8 cellular contexts compared by ENCODE assay signal in the genomic region with DNA sequence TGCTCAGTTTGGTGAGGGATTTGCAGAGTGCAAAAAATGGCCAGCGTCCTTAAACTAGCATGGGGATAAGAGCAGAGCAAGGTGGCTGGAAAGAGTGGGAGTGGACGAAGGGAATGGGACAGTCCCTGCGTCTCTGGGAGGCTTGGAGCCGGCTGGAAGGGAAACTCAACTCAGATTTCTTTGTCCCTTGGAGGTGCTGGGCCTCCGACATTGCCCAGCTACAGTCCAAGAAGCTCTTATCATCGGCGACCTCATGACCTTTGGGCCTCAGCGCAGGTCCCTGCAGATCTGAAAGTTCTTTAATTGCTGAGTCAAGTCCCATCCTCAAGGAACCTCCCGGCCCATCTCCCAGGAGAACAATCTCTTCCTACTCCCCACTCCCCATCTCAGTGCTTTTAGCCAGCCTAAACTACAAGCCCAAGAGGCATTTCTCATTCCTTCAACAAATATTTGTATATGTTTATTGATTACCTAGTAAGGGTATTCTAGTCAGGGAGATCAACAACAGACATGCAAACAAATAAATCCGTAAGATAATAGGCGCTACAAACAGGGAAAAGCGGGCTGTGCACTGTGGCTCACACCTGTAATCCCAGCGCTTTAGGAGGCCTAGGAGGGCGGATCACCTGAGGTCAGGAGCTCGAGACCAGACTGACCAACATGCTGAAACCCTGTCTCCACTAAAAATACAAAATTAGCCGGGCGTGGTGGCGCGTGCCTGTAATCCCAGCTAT. TPM values are rescaled to one million over a fixed set of nuclear protein-coding genes. Genes with fewer than 3 reads are reported as not detected.
A peak's percentile ranks its signal among the peaks of the same experiment; 100 is the strongest.
DNase-seq lines count a peak whose midpoint lies in the region; ATAC-seq, FAIRE-seq and TF ChIP-seq lines count a peak whose summit lies in the region.

No MANE protein-coding gene starts in this region.

- no peaks in the 10 kb centered on the region for H3K79me1 ChIP-seq in H1 (ENCODE audit: low read depth, low read length)

- H3K79me2 ChIP-seq in H1 (ENCODE audit: control insufficient read depth in 1 of 2, insufficient read depth in 2 of 2, low read length in 2 of 2), result no peaks in the 10 kb centered on the region

- ATAC-seq in CD4-positive, alpha-beta T cell (ENCODE audit: poor library complexity), result no peak
- ATAC-seq in HG03095 (IDR thresholded peaks at IDR 0.05; ENCODE audit: unreplicated experiment), result no peak

- peaks cover 5% of the 10 kb centered on the region for H3K4me1 ChIP-seq in NT2/D1 (ENCODE audit: insufficient read depth, insufficient read length)
- peaks cover 3 to 13% (median 8%) of the 10 kb centered on the region in 4 experiments for H3K4me1 ChIP-seq in H1 (replicated peaks in 1 of 4; ENCODE audit: control insufficient read depth in 3 of 4, insufficient read depth in 4 of 4, low read length in 3 of 4)
- H3K4me1 ChIP-seq in neuron (ENCODE audit: insufficient read depth, low read length), result peaks cover 23% of the 10 kb centered on the region

- no peak for TF ChIP-seq CTCF in CD4-positive, alpha-beta T cell (IDR thresholded peaks at IDR 0.05)
- TF ChIP-seq CTCF in H1 (IDR thresholded peaks at IDR 0.05; ENCODE audit: control extremely low read depth in 1 of 3, insufficient read depth in 1 of 3, low read depth in 1 of 3, low read length in 3 of 3), result no peak

- H4K8ac ChIP-seq in H1 (ENCODE audit: extremely low read depth, insufficient read depth, low read length), result peak overlapping the region; percentile 69; the same call in 1 of the 2 replicates

- H4K91ac ChIP-seq in H1 (replicated peaks; ENCODE audit: insufficient read length, low read length), result no peak overlapping the region

- H3K4me3 ChIP-seq in NT2/D1 (ENCODE audit: insufficient read length, low read depth), result peak overlapping the region; percentile 78
- H3K4me3 ChIP-seq in H1 (ENCODE audit: extremely low read depth in 1 of 4, insufficient read depth in 2 of 4, low read depth in 3 of 4, low read length in 4 of 4), result peak overlapping the region; percentile 60 to 88 (median 69); a peak in 7 of 8 replicates
- peak overlapping the region; percentile 64 for H3K4me3 ChIP-seq in neuron (ENCODE audit: low read length)

- TF ChIP-seq POLR2A in H1 (IDR thresholded peaks at IDR 0.05; ENCODE audit: control extremely low read depth in 1 of 2, low read depth in 2 of 2, low read length in 2 of 2), result no peak

- no peak overlapping the region for H3K23ac ChIP-seq in H1 (ENCODE audit: insufficient read length)

- H3K18ac ChIP-seq in H1 (ENCODE audit: extremely low read depth, low read length), result peak overlapping the region; percentile 81; the same call in 1 of the 2 replicates

- peak overlapping the region; percentile 64 for H3K27ac ChIP-seq in CD4-positive, alpha-beta T cell (ENCODE audit: low read depth, low read length)
- H3K27ac ChIP-seq in H1 (ENCODE audit: low read depth, low read length), result peak overlapping the region; percentile 52

- no peak overlapping the region for H3K14ac ChIP-seq in H1 (ENCODE audit: insufficient read length)

- no peak for DNase-seq in CD4-positive, alpha-beta T cell
- DNase-seq in NT2/D1 (ENCODE audit: low read depth, low spot score), result no peak
- no peak for DNase-seq in H1 (ENCODE audit: low read depth in 1 of 2, low spot score in 2 of 2)
- DNase-seq in posterior vena cava (ENCODE audit: low spot score), result no peak
- DNase-seq in ureter (ENCODE audit: low spot score), result no peak
- DNase-seq in stimulated activated CD4-positive, alpha-beta T cell treated with anti-CD3 and anti-CD28 coated beads, Interleukin-4, amount 100 ng/mL, for 24 hours, result no peak

- H2AK5ac ChIP-seq in H1 (ENCODE audit: low read depth, low read length), result no peak overlapping the region; the same call in 1 of the 2 replicates

- H3K9me3 Mint-ChIP-seq in CD4-positive, alpha-beta T cell, result no peaks in the 10 kb centered on the region

- H3K4me1 Mint-ChIP-seq in CD4-positive, alpha-beta T cell (ENCODE audit: low read depth), result peaks cover 55% of the 10 kb centered on the region

- POLR2A ChIA-PET in CD4-positive, alpha-beta T cell (lab: Charles Lee), result interaction anchor here (0.9 to 6.7 kb wide), 5 partner anchors 9 to 71 kb away, joined by 5 to 419 read pairs (median 9); a partner anchor contains a TSS
- POLR2A ChIA-PET in H1 (lab: Charles Lee; ENCODE audit: partially characterized antibody), result interaction anchor here (0.8 to 9.3 kb wide), 10 partner anchors 9 to 58 kb away, joined by 3 to 289 read pairs (median 4); a partner anchor contains a TSS

- H3K36me3 ChIP-seq in NT2/D1 (ENCODE audit: insufficient read depth, insufficient read length, low read length) (no peaks in the 10 kb centered on the region), H1 (ENCODE audit: control insufficient read depth in 2 of 4, insufficient read depth in 4 of 4, low read length in 3 of 4) (no peaks in the 10 kb centered on the region), neuron (ENCODE audit: insufficient read depth, low read length) (no peaks in the 10 kb centered on the region)

- no peak overlapping the region for H3K56ac ChIP-seq in H1 (replicated peaks; ENCODE audit: insufficient read length, low read depth, low read length)

- no peak for TF ChIP-seq RAD21 in H1 (IDR thresholded peaks at IDR 0.05 in 1 of 2, conservative IDR thresholded peaks at IDR 0.05 in 1 of 2; ENCODE audit: low read depth in 2 of 2, low read length in 2 of 2)

- no peaks in the 10 kb centered on the region for H3K27me3 ChIP-seq in CD4-positive, alpha-beta T cell (ENCODE audit: control insufficient read depth, insufficient read depth, low read length)
- no peaks in the 10 kb centered on the region for H3K27me3 ChIP-seq in NT2/D1 (ENCODE audit: insufficient read depth, insufficient read length)
- H3K27me3 ChIP-seq in H1 (replicated peaks in 1 of 4; ENCODE audit: control insufficient read depth in 3 of 4, extremely low read depth in 1 of 4, insufficient read depth in 3 of 4, low read length in 3 of 4), result no peaks in the 10 kb centered on the region
- H3K27me3 ChIP-seq in neuron (ENCODE audit: insufficient read depth, low read length), result no peaks in the 10 kb centered on the region

- peak overlapping the region; percentile 78 to 90 for H3K4me2 ChIP-seq in H1 (ENCODE audit: insufficient read depth in 1 of 2, low read depth in 2 of 2, low read length in 2 of 2)

- H2AFZ ChIP-seq in H1 (ENCODE audit: low read length) (peak overlapping the region; percentile 10; the same call in 1 of the 2 replicates), neuron (ENCODE audit: low read depth, low read length) (peak overlapping the region; percentile 46)

- H3K9me3 ChIP-seq in CD4-positive, alpha-beta T cell (ENCODE audit: control insufficient read depth, low read length), result no peaks in the 10 kb centered on the region
- no peaks in the 10 kb centered on the region for H3K9me3 ChIP-seq in NT2/D1 (ENCODE audit: insufficient read depth, low read length)
- H3K9me3 ChIP-seq in H1 (ENCODE audit: insufficient read depth in 2 of 2, low read depth in 1 of 2, low read length in 1 of 2), result no peaks in the 10 kb centered on the region
- no peaks in the 10 kb centered on the region for H3K9me3 ChIP-seq in neuron (ENCODE audit: low read length)

- H4K20me1 ChIP-seq in H1 (replicated peaks in 1 of 2; ENCODE audit: control insufficient read depth in 1 of 2, insufficient read depth in 2 of 2, low read length in 2 of 2), result no peaks in the 10 kb centered on the region

- H3K9ac ChIP-seq in NT2/D1 (ENCODE audit: insufficient read length, low read depth), result peak overlapping the region; percentile 92
- H3K9ac ChIP-seq in H1 (replicated peaks in 1 of 4; ENCODE audit: extremely low read depth in 1 of 4, low read depth in 3 of 4, low read length in 3 of 4), result peak overlapping the region in 3 of 4 experiments; percentile 51 to 85 (median 74); a peak in 5 of 7 replicates

- H3K36me3 Mint-ChIP-seq in CD4-positive, alpha-beta T cell (ENCODE audit: low read depth), result peaks cover 9% of the 10 kb centered on the region

- H3K4me3 Mint-ChIP-seq in CD4-positive, alpha-beta T cell, result peak overlapping the region; percentile 90

- peak overlapping the region; percentile 99 for H3K27ac Mint-ChIP-seq in CD4-positive, alpha-beta T cell

- peak overlapping the region; percentile 80 for H2BK12ac ChIP-seq in H1 (ENCODE audit: low read depth, low read length)

- H2BK120ac ChIP-seq in H1 (replicated peaks; ENCODE audit: low read depth, low read length), result no peak overlapping the region

- 80% methylated on average over 19 of the region's 19 CpGs; no CpG with 5 or more reads in 1 of the 2 experiments for WGBS in H1 (ENCODE audit: extremely low coverage in 1 of 2, insufficient coverage in 1 of 2, insufficient read length in 1 of 2, insufficient replicate concordance in 2 of 2, low coverage in 1 of 2, low lambda C conversion rate in 2 of 2, missing lambda C conversion rate in 1 of 2), 2 experiments

- peak overlapping the region; percentile 72; the same call in 1 of the 2 replicates for H2BK15ac ChIP-seq in H1 (ENCODE audit: low read length)

- peaks cover 18% of the 10 kb centered on the region for H3K23me2 ChIP-seq in H1 (ENCODE audit: low read depth, low read length)

- peak overlapping the region; percentile 91 for H2BK5ac ChIP-seq in H1 (ENCODE audit: low read depth, low read length)

- CTCF ChIA-PET in CD4-positive, alpha-beta T cell (lab: Charles Lee), result interaction anchor here (0.8 to 2.3 kb wide), 2 partner anchors 9 to 44 kb away, joined by 4 to 7 read pairs; no protein-coding TSS in a partner anchor
- CTCF ChIA-PET in H1 (lab: Charles Lee; ENCODE audit: partially characterized antibody), result interaction anchor here (1.0 to 1.9 kb wide), 8 partner anchors 8 to 115 kb away, joined by 3 to 9 read pairs (median 4); no protein-coding TSS in a partner anchor

- intact Hi-C loops in CD4-positive, alpha-beta T cell (cut with DNase I, micrococcal nuclease), result loop anchor here in 1 of 2 experiments (1.0 kb wide), 1 partner anchor 9 kb away; no protein-coding TSS in a partner anchor
- intact Hi-C loops in posterior vena cava (cut with DNase I), result no loop called here

- no peak for FAIRE-seq in H1 (lab: Jason Lieb, UNC)

- H3K4ac ChIP-seq in H1 (replicated peaks; ENCODE audit: insufficient read length, low read depth, low read length), result peak overlapping the region; percentile 19

- H2BK20ac ChIP-seq in H1 (ENCODE audit: low read length), result no peak overlapping the region

- peak overlapping the region; percentile 57 for H4K5ac ChIP-seq in H1 (ENCODE audit: insufficient read length, low read depth, low read length)

- H3K27me3 Mint-ChIP-seq in CD4-positive, alpha-beta T cell, result no peaks in the 10 kb centered on the region

- TF ChIP-seq EP300 in H1 (IDR thresholded peaks at IDR 0.05; ENCODE audit: borderline replicate concordance in 1 of 2, low read depth in 2 of 2, low read length in 2 of 2), result no peak

RNA-seq across cellular contexts. Expression of a gene that starts 1.0 kb away (rescaled TPM):
- total RNA-seq in CD4-positive, alpha-beta T cell, result 10 to 100 TPM; 12.2 to 12.9 TPM
- total RNA-seq in H1 (2021; fragmentation: NEBNext Ultra II Directional; extraction: Animal tissue kit (Norgen Biotek cat#: 25700)), result 17.3 and 17.9 TPM in 2 replicates
- 21.4 and 21.5 TPM in 2 replicates for polyA plus RNA-seq in H1 (2011; rRNA removed)
- polyA plus RNA-seq in H1 (2011; cell fraction: cytosol; rRNA removed), result 16.0 TPM
- polyA plus RNA-seq in H1 (2011; cell fraction: nucleus; rRNA removed), result 16.9 TPM
- polyA plus RNA-seq in H1 (2012, experiment 1 of 2), result 8.9 to 12.0 TPM (median 9.6 TPM) in 4 replicates
- polyA plus RNA-seq in H1 (2012, experiment 2 of 2), result 8.0 TPM
- polyA plus RNA-seq in H1 (2013, experiment 1 of 2), result 9.6 TPM
- polyA plus RNA-seq in H1 (2013, experiment 2 of 2), result 10.3 TPM
- polyA minus RNA-seq in H1 (2011; rRNA and poly(A)+ RNA removed), result 37.4 and 44.0 TPM in 2 replicates
- polyA minus RNA-seq in H1 (2011; cell fraction: cytosol; rRNA and poly(A)+ RNA removed), result 34.1 TPM
- polyA minus RNA-seq in H1 (2011; cell fraction: nucleus; rRNA and poly(A)+ RNA removed), result 181 TPM
- total RNA-seq in posterior vena cava (10 to 100 TPM; 12.9 to 16.4 TPM), ureter (17.1 TPM)

RNA-seq across cellular contexts. Expression of a gene that starts 12.8 kb away (rescaled TPM):
- 1 to 10 TPM; 6.1 to 6.4 TPM for total RNA-seq in CD4-positive, alpha-beta T cell
- total RNA-seq in H1 (2021; fragmentation: NEBNext Ultra II Directional; extraction: Animal tissue kit (Norgen Biotek cat#: 25700)), result 3.6 and 4.6 TPM in 2 replicates
- polyA plus RNA-seq in H1 (2011; rRNA removed), result 3.3 and 3.8 TPM in 2 replicates
- polyA plus RNA-seq in H1 (2011; cell fraction: cytosol; rRNA removed), result 3.7 TPM
- 2.7 TPM for polyA plus RNA-seq in H1 (2011; cell fraction: nucleus; rRNA removed)
- 2.3 to 3.4 TPM (median 2.8 TPM) in 4 replicates for polyA plus RNA-seq in H1 (2012, experiment 1 of 2)
- 3.8 TPM for polyA plus RNA-seq in H1 (2012, experiment 2 of 2)
- polyA plus RNA-seq in H1 (2013, experiment 1 of 2), result 2.2 TPM
- 2.2 TPM for polyA plus RNA-seq in H1 (2013, experiment 2 of 2)
- polyA minus RNA-seq in H1 (2011; rRNA and poly(A)+ RNA removed), result 1.3 and 1.9 TPM in 2 replicates
- 3.7 TPM for polyA minus RNA-seq in H1 (2011; cell fraction: cytosol; rRNA and poly(A)+ RNA removed)
- 2.2 TPM for polyA minus RNA-seq in H1 (2011; cell fraction: nucleus; rRNA and poly(A)+ RNA removed)
- 1 to 10 TPM; 4.5 to 5.6 TPM for total RNA-seq in posterior vena cava
- 7.1 TPM for total RNA-seq in ureter

RNA-seq across cellular contexts. Expression of a gene that starts 14.4 kb away (rescaled TPM):
- 100 to 1,000 TPM; 351 to 366 TPM for total RNA-seq in CD4-positive, alpha-beta T cell
- 19.0 and 20.5 TPM in 2 replicates for total RNA-seq in H1 (2021; fragmentation: NEBNext Ultra II Directional; extraction: Animal tissue kit (Norgen Biotek cat#: 25700))
- 19.3 and 25.2 TPM in 2 replicates for polyA plus RNA-seq in H1 (2011; rRNA removed)
- 20.4 TPM for polyA plus RNA-seq in H1 (2011; cell fraction: cytosol; rRNA removed)
- polyA plus RNA-seq in H1 (2011; cell fraction: nucleus; rRNA removed), result 33.7 TPM
- polyA plus RNA-seq in H1 (2012, experiment 1 of 2), result 26.5 to 28.0 TPM (median 26.9 TPM) in 4 replicates
- polyA plus RNA-seq in H1 (2012, experiment 2 of 2), result 28.6 TPM
- polyA plus RNA-seq in H1 (2013, experiment 1 of 2), result 27.3 TPM
- 25.2 TPM for polyA plus RNA-seq in H1 (2013, experiment 2 of 2)
- polyA minus RNA-seq in H1 (2011; rRNA and poly(A)+ RNA removed), result 5.5 and 6.8 TPM in 2 replicates
- polyA minus RNA-seq in H1 (2011; cell fraction: cytosol; rRNA and poly(A)+ RNA removed), result 5.7 TPM
- 16.5 TPM for polyA minus RNA-seq in H1 (2011; cell fraction: nucleus; rRNA and poly(A)+ RNA removed)
- total RNA-seq in posterior vena cava (10 to 100 TPM; 66.7 to 80.1 TPM), ureter (87.9 TPM)

RNA-seq across cellular contexts. Expression of a gene that starts 25.0 kb away (rescaled TPM):
- 1,000 to 10,000 TPM; 1,723 to 1,794 TPM for total RNA-seq in CD4-positive, alpha-beta T cell
- total RNA-seq in H1 (2021; fragmentation: NEBNext Ultra II Directional; extraction: Animal tissue kit (Norgen Biotek cat#: 25700)), result 38.0 and 39.9 TPM in 2 replicates
- polyA plus RNA-seq in H1 (2011; rRNA removed), result 9.6 and 17.3 TPM in 2 replicates
- polyA plus RNA-seq in H1 (2011; cell fraction: cytosol; rRNA removed), result 5.5 TPM
- polyA plus RNA-seq in H1 (2011; cell fraction: nucleus; rRNA removed), result 50.0 TPM
- polyA plus RNA-seq in H1 (2012, experiment 1 of 2), result 17.3 to 26.6 TPM (median 24.0 TPM) in 4 replicates
- 19.6 TPM for polyA plus RNA-seq in H1 (2012, experiment 2 of 2)
- polyA plus RNA-seq in H1 (2013, experiment 1 of 2), result 14.4 TPM
- 14.0 TPM for polyA plus RNA-seq in H1 (2013, experiment 2 of 2)
- polyA minus RNA-seq in H1 (2011; rRNA and poly(A)+ RNA removed), result 17.2 and 17.7 TPM in 2 replicates
- 17.4 TPM for polyA minus RNA-seq in H1 (2011; cell fraction: cytosol; rRNA and poly(A)+ RNA removed)
- 26.4 TPM for polyA minus RNA-seq in H1 (2011; cell fraction: nucleus; rRNA and poly(A)+ RNA removed)
- 100 to 1,000 TPM; 203 to 206 TPM for total RNA-seq in posterior vena cava
- 152 TPM for total RNA-seq in ureter

RNA-seq across cellular contexts. Expression of a gene that starts 33.2 kb away (rescaled TPM):
- 1 to 10 TPM in 1 of 2 experiments, under 1 TPM in 1; 0.56 to 1.4 TPM for total RNA-seq in CD4-positive, alpha-beta T cell
- 154 and 160 TPM in 2 replicates for total RNA-seq in H1 (2021; fragmentation: NEBNext Ultra II Directional; extraction: Animal tissue kit (Norgen Biotek cat#: 25700))
- polyA plus RNA-seq in H1 (2011; rRNA removed), result 102 and 171 TPM in 2 replicates
- 93.9 TPM for polyA plus RNA-seq in H1 (2011; cell fraction: cytosol; rRNA removed)
- polyA plus RNA-seq in H1 (2011; cell fraction: nucleus; rRNA removed), result 222 TPM
- 155 to 177 TPM (median 169 TPM) in 4 replicates for polyA plus RNA-seq in H1 (2012, experiment 1 of 2)
- 172 TPM for polyA plus RNA-seq in H1 (2012, experiment 2 of 2)
- polyA plus RNA-seq in H1 (2013, experiment 1 of 2), result 168 TPM
- polyA plus RNA-seq in H1 (2013, experiment 2 of 2), result 162 TPM
- 55.0 and 80.2 TPM in 2 replicates for polyA minus RNA-seq in H1 (2011; rRNA and poly(A)+ RNA removed)
- 41.2 TPM for polyA minus RNA-seq in H1 (2011; cell fraction: cytosol; rRNA and poly(A)+ RNA removed)
- 80.6 TPM for polyA minus RNA-seq in H1 (2011; cell fraction: nucleus; rRNA and poly(A)+ RNA removed)
- under 1 TPM in 1 of 2 donors, not detected in 1; 0.69 TPM for total RNA-seq in posterior vena cava
- 1.9 TPM for total RNA-seq in ureter
